13 cellular contexts compared by ENCODE assay signal in genomic region chr10:120962386-120963052, GRCh38.
"Had no signal": no experiment of that assay in that cellular context is flagged by ENCODE, and none has a peak within 500 bp of the region (broad histone marks: within the 10 kb centered on the region; RNA-seq: fewer than 3 reads in every experiment).

No MANE protein-coding gene starts in this region.

- H3K36me3 ChIP-seq: heart right ventricle, sigmoid colon, vagina had no signal

- H3K27me3 ChIP-seq: sigmoid colon, vagina had no signal

- H3K36me3 Mint-ChIP-seq: activated naive CD8-positive, alpha-beta T cell treated with anti-CD3 and anti-CD28 coated beads for 36 hours; naive B cell had no signal

- H3K4me3 ChIP-seq: heart right ventricle, sigmoid colon, vagina had no signal

- H3K27ac ChIP-seq: heart right ventricle, vagina had no signal

- H3K27ac Mint-ChIP-seq: activated CD4-positive, alpha-beta memory T cell treated with anti-CD3 and anti-CD28 coated beads, Interleukin-2, amount 10 ng/mL, durations not matched to agents 7 days and 5 days; activated naive CD8-positive, alpha-beta T cell treated with anti-CD3 and anti-CD28 coated beads for 36 hours; activated T-cell treated with anti-CD3 and anti-CD28 coated beads, Interleukin-2, amount 50 U/mL, for 72 hours; naive B cell; stimulated activated naive CD8-positive, alpha-beta T cell treated with anti-CD3 and anti-CD28 coated beads, Interleukin-15, Interleukin-2, amounts not matched to agents 100 ng/mL and 50 ng/mL, for 24 hours had no signal

- H3K4me3 Mint-ChIP-seq: activated CD4-positive, alpha-beta memory T cell treated with anti-CD3 and anti-CD28 coated beads, Interleukin-2, amount 10 ng/mL, durations not matched to agents 7 days and 5 days; activated naive CD8-positive, alpha-beta T cell treated with anti-CD3 and anti-CD28 coated beads for 36 hours; activated T-cell treated with anti-CD3 and anti-CD28 coated beads, Interleukin-2, amount 50 U/mL, for 72 hours; naive B cell; stimulated activated naive CD8-positive, alpha-beta T cell treated with anti-CD3 and anti-CD28 coated beads, Interleukin-15, Interleukin-2, amounts not matched to agents 100 ng/mL and 50 ng/mL, for 24 hours had no signal

- DNase-seq: activated CD4-positive, alpha-beta memory T cell treated with anti-CD3 and anti-CD28 coated beads, Interleukin-2, amount 10 ng/mL, durations not matched to agents 7 days and 5 days; activated CD4-positive, alpha-beta T cell treated with anti-CD3 and anti-CD28 coated beads for 1 hour; activated gamma-delta T cell treated with Interleukin-2 at 50 U/mL for 16 hours; activated naive CD8-positive, alpha-beta T cell treated with anti-CD3 and anti-CD28 coated beads for 36 hours; activated T-cell treated with anti-CD3 and anti-CD28 coated beads, Interleukin-2, amount 50 U/mL, for 72 hours; heart right ventricle; naive B cell; sigmoid colon; stimulated activated CD4-positive, alpha-beta T cell treated with anti-CD3 and anti-CD28 coated beads, Interleukin-4, amount 100 ng/mL, for 1 hour; stimulated activated CD8-positive, alpha-beta memory T cell treated with anti-CD3 and anti-CD28 coated beads, Interleukin-4, amount 100 ng/mL, for 48 hours; T-helper 2 cell had no signal

- H3K4me1 Mint-ChIP-seq: activated CD4-positive, alpha-beta memory T cell treated with anti-CD3 and anti-CD28 coated beads, Interleukin-2, amount 10 ng/mL, durations not matched to agents 7 days and 5 days; activated naive CD8-positive, alpha-beta T cell treated with anti-CD3 and anti-CD28 coated beads for 36 hours; naive B cell had no signal

- ATAC-seq: activated T-cell treated with anti-CD3 and anti-CD28 coated beads, Interleukin-2, amount 50 U/mL, for 72 hours had no signal

- H3K9me3 Mint-ChIP-seq: activated CD4-positive, alpha-beta memory T cell treated with anti-CD3 and anti-CD28 coated beads, Interleukin-2, amount 10 ng/mL, durations not matched to agents 7 days and 5 days; activated naive CD8-positive, alpha-beta T cell treated with anti-CD3 and anti-CD28 coated beads for 36 hours; activated T-cell treated with anti-CD3 and anti-CD28 coated beads, Interleukin-2, amount 50 U/mL, for 72 hours; naive B cell; stimulated activated naive CD8-positive, alpha-beta T cell treated with anti-CD3 and anti-CD28 coated beads, Interleukin-15, Interleukin-2, amounts not matched to agents 100 ng/mL and 50 ng/mL, for 24 hours had no signal

- H3K9me3 ChIP-seq: heart right ventricle, sigmoid colon, vagina had no signal
